ENCODE assay signal across 24 cellular contexts in genomic region chr13:98511435-98511834, GRCh38.
DNase-seq lines count a peak whose midpoint lies in the region; ATAC-seq and TF ChIP-seq lines count a peak whose summit lies in the region.
"Had no signal": no experiment of that assay in that cellular context is flagged by ENCODE, and none has a peak within 500 bp of the region (broad histone marks: within the 10 kb centered on the region; RNA-seq: fewer than 3 reads in every experiment).

No MANE protein-coding gene starts in this region.

- H3K9me3 Mint-ChIP-seq in activated naive CD4-positive, alpha-beta T cell treated with anti-CD3 and anti-CD28 coated beads, Interleukin-2, amount 50 U/mL, for 24 hours, result no peaks in the 10 kb centered on the region
- H3K9me3 Mint-ChIP-seq in activated naive CD4-positive, alpha-beta T cell treated with anti-CD3 and anti-CD28 coated beads, Interleukin-2, amount 10 ng/mL, durations not matched to agents 7 days and 5 days, result no peaks in the 10 kb centered on the region
- no peaks in the 10 kb centered on the region for H3K9me3 Mint-ChIP-seq in IgD-negative memory B cell
- H3K9me3 Mint-ChIP-seq in chondrocyte (ENCODE audit: low read depth), result no peaks in the 10 kb centered on the region
- peaks cover 3% of the 10 kb centered on the region for H3K9me3 Mint-ChIP-seq in stimulated activated memory B cell treated with anti-CD40 and anti-IgM and Interleukin-4, amounts not matched to agents 10 μg/mL and 1 μg/mL and 100 μg/mL, for 72 hours
- H3K9me3 Mint-ChIP-seq: activated CD4-positive, alpha-beta T cell treated with anti-CD3 and anti-CD28 coated beads, Interleukin-2, amount 10 ng/mL, durations not matched to agents 7 days and 5 days; natural killer cell had no signal

- TF ChIP-seq CTCF in chondrocyte (IDR thresholded peaks at IDR 0.05), result no peak
- TF ChIP-seq CTCF in transverse colon (IDR thresholded peaks at IDR 0.05), result no peak

- intact Hi-C loops in transverse colon (cut with DNase I; ENCODE audit: low total_unique reads), result no loop called here

- 74 to 84% methylated on average over 3 to 7 of the region's 7 CpGs for WGBS in transverse colon (ENCODE audit: low coverage in 1 of 2), 2 donors

- H3K36me3 Mint-ChIP-seq in activated naive CD4-positive, alpha-beta T cell treated with anti-CD3 and anti-CD28 coated beads, Interleukin-2, amount 50 U/mL, for 24 hours, result peaks cover 25% of the 10 kb centered on the region
- peaks cover 35% of the 10 kb centered on the region for H3K36me3 Mint-ChIP-seq in activated naive CD4-positive, alpha-beta T cell treated with anti-CD3 and anti-CD28 coated beads, Interleukin-2, amount 10 ng/mL, durations not matched to agents 7 days and 5 days
- H3K36me3 Mint-ChIP-seq in IgD-negative memory B cell (peaks cover 5% of the 10 kb centered on the region), chondrocyte (ENCODE audit: low read depth) (peaks cover 1% of the 10 kb centered on the region)
- peaks cover 30% of the 10 kb centered on the region for H3K36me3 Mint-ChIP-seq in stimulated activated memory B cell treated with anti-CD40 and anti-IgM and Interleukin-4, amounts not matched to agents 10 μg/mL and 1 μg/mL and 100 μg/mL, for 72 hours
- H3K36me3 Mint-ChIP-seq: natural killer cell had no signal

- H3K27me3 ChIP-seq in transverse colon, result no peaks in the 10 kb centered on the region
- H3K27me3 ChIP-seq: cardiac muscle cell, pancreas, suprapubic skin had no signal

- DNase-seq in activated naive CD4-positive, alpha-beta T cell treated with anti-CD3 and anti-CD28 coated beads, Interleukin-2, amount 10 ng/mL, durations not matched to agents 7 days and 5 days, result no peak
- DNase-seq in chondrocyte (ENCODE audit: low spot score) (no peak), transverse colon (no peak), NCI-H345 treated with DMSO at 0.1 percent for 48 hours (lab: John Stamatoyannopoulos, UW; ENCODE audit: unreplicated experiment) (no peak)
- DNase-seq: activated CD4-positive, alpha-beta T cell treated with anti-CD3 and anti-CD28 coated beads, Interleukin-2, amount 10 ng/mL, durations not matched to agents 7 days and 5 days; activated naive CD4-positive, alpha-beta T cell treated with Interleukin-2 at 50 U/mL for 16 hours; anterior cingulate cortex; foreskin fibroblast; GDM1; natural killer cell; NCI-H2081 treated with DMSO at 0.1 percent for 48 hours; pancreas; SIG-M5 had no signal

- peak; percentile 61 for ATAC-seq in stimulated activated memory B cell treated with anti-CD40 and anti-IgM and Interleukin-4, amounts not matched to agents 10 μg/mL and 1 μg/mL and 100 μg/mL, for 72 hours
- ATAC-seq in HG03039 (IDR thresholded peaks at IDR 0.05; ENCODE audit: unreplicated experiment), result no peak
- ATAC-seq: HepG2, left lobe of liver, natural killer cell, Panc1, pancreas, sciatic nerve had no signal

- TF ChIP-seq EP300 in transverse colon (IDR thresholded peaks at IDR 0.05; ENCODE audit: low read depth), result no peak

- CTCF ChIA-PET in activated naive CD4-positive, alpha-beta T cell treated with anti-CD3 and anti-CD28 coated beads, Interleukin-2, amount 10 ng/mL, durations not matched to agents 7 days and 5 days (lab: Charles Lee), result no interaction called here

- H3K27ac Mint-ChIP-seq in activated naive CD4-positive, alpha-beta T cell treated with anti-CD3 and anti-CD28 coated beads, Interleukin-2, amount 50 U/mL, for 24 hours, result peak overlapping the region; percentile 91
- no peak overlapping the region for H3K27ac Mint-ChIP-seq in activated naive CD4-positive, alpha-beta T cell treated with anti-CD3 and anti-CD28 coated beads, Interleukin-2, amount 10 ng/mL, durations not matched to agents 7 days and 5 days
- H3K27ac Mint-ChIP-seq in IgD-negative memory B cell (peak overlapping the region; percentile 93 to 98 (median 97)), chondrocyte (ENCODE audit: unreplicated experiment) (peak overlapping the region; percentile 49)
- peak overlapping the region; percentile 95 for H3K27ac Mint-ChIP-seq in stimulated activated memory B cell treated with anti-CD40 and anti-IgM and Interleukin-4, amounts not matched to agents 10 μg/mL and 1 μg/mL and 100 μg/mL, for 72 hours
- H3K27ac Mint-ChIP-seq: activated CD4-positive, alpha-beta T cell treated with anti-CD3 and anti-CD28 coated beads, Interleukin-2, amount 10 ng/mL, durations not matched to agents 7 days and 5 days; natural killer cell had no signal

- H3K4me3 Mint-ChIP-seq in activated naive CD4-positive, alpha-beta T cell treated with anti-CD3 and anti-CD28 coated beads, Interleukin-2, amount 50 U/mL, for 24 hours, result no peak overlapping the region
- no peak overlapping the region for H3K4me3 Mint-ChIP-seq in activated naive CD4-positive, alpha-beta T cell treated with anti-CD3 and anti-CD28 coated beads, Interleukin-2, amount 10 ng/mL, durations not matched to agents 7 days and 5 days
- H3K4me3 Mint-ChIP-seq in IgD-negative memory B cell (peak overlapping the region; percentile 23 to 87 (median 68)), chondrocyte (ENCODE audit: unreplicated experiment) (no peak overlapping the region)
- no peak overlapping the region for H3K4me3 Mint-ChIP-seq in stimulated activated memory B cell treated with anti-CD40 and anti-IgM and Interleukin-4, amounts not matched to agents 10 μg/mL and 1 μg/mL and 100 μg/mL, for 72 hours
- H3K4me3 Mint-ChIP-seq: activated CD4-positive, alpha-beta T cell treated with anti-CD3 and anti-CD28 coated beads, Interleukin-2, amount 10 ng/mL, durations not matched to agents 7 days and 5 days; natural killer cell had no signal

- no peaks in the 10 kb centered on the region for H3K27me3 Mint-ChIP-seq in activated naive CD4-positive, alpha-beta T cell treated with anti-CD3 and anti-CD28 coated beads, Interleukin-2, amount 50 U/mL, for 24 hours
- no peaks in the 10 kb centered on the region for H3K27me3 Mint-ChIP-seq in activated naive CD4-positive, alpha-beta T cell treated with anti-CD3 and anti-CD28 coated beads, Interleukin-2, amount 10 ng/mL, durations not matched to agents 7 days and 5 days
- H3K27me3 Mint-ChIP-seq in IgD-negative memory B cell (no peaks in the 10 kb centered on the region), chondrocyte (ENCODE audit: low read depth) (no peaks in the 10 kb centered on the region)
- no peaks in the 10 kb centered on the region for H3K27me3 Mint-ChIP-seq in stimulated activated memory B cell treated with anti-CD40 and anti-IgM and Interleukin-4, amounts not matched to agents 10 μg/mL and 1 μg/mL and 100 μg/mL, for 72 hours
- H3K27me3 Mint-ChIP-seq: activated CD4-positive, alpha-beta T cell treated with anti-CD3 and anti-CD28 coated beads, Interleukin-2, amount 10 ng/mL, durations not matched to agents 7 days and 5 days had no signal

- no peak overlapping the region for H3K4me3 ChIP-seq in transverse colon
- H3K4me3 ChIP-seq: cardiac muscle cell, pancreas, suprapubic skin had no signal

- TF ChIP-seq POLR2A in transverse colon (IDR thresholded peaks at IDR 0.05), result no peak

- H3K27ac ChIP-seq in transverse colon, result peak overlapping the region in 1 of 4 donors; percentile 22
- H3K27ac ChIP-seq: C4-2B, cardiac muscle cell, pancreas had no signal

- H3K9me3 ChIP-seq in transverse colon, result no peaks in the 10 kb centered on the region
- H3K9me3 ChIP-seq: pancreas, suprapubic skin had no signal

- in situ Hi-C loops in transverse colon (cut with MboI; ENCODE audit: low pct_ligation_motif_present in 1 of 4, low pct_unique_long_range_greater_than_20kb in 1 of 4, low sequenced_read_pairs in 3 of 4), result no loop called here

- H3K4me1 ChIP-seq in transverse colon, result peaks cover 26 to 75% (median 40%) of the 10 kb centered on the region in 4 donors

- H3K4me1 Mint-ChIP-seq in activated naive CD4-positive, alpha-beta T cell treated with anti-CD3 and anti-CD28 coated beads, Interleukin-2, amount 50 U/mL, for 24 hours, result peaks cover 94% of the 10 kb centered on the region
- H3K4me1 Mint-ChIP-seq in activated naive CD4-positive, alpha-beta T cell treated with anti-CD3 and anti-CD28 coated beads, Interleukin-2, amount 10 ng/mL, durations not matched to agents 7 days and 5 days, result peaks cover 72% of the 10 kb centered on the region
- peaks cover 61 to 92% (median 81%) of the 10 kb centered on the region in 3 donors for H3K4me1 Mint-ChIP-seq in IgD-negative memory B cell
- H3K4me1 Mint-ChIP-seq in chondrocyte (ENCODE audit: low read depth), result peaks cover 50% of the 10 kb centered on the region
- H3K4me1 Mint-ChIP-seq in stimulated activated memory B cell treated with anti-CD40 and anti-IgM and Interleukin-4, amounts not matched to agents 10 μg/mL and 1 μg/mL and 100 μg/mL, for 72 hours, result peaks cover 100% of the 10 kb centered on the region

- no peaks in the 10 kb centered on the region for H3K36me3 ChIP-seq in transverse colon
- H3K36me3 ChIP-seq: cardiac muscle cell, pancreas had no signal

Comparison
In these comparisons a context has a peak if more than half of its experiments do, and no peak if none do; other contexts are left out.
1. H3K4me3 Mint-ChIP-seq: peak in IgD-negative memory B cell (4 of 4); none in activated naive CD4-positive, alpha-beta T cell treated with anti-CD3 and anti-CD28 coated beads, Interleukin-2, amount 50 U/mL, for 24 hours (single experiment), activated naive CD4-positive, alpha-beta T cell treated with anti-CD3 and anti-CD28 coated beads, Interleukin-2, amount 10 ng/mL, durations not matched to agents 7 days and 5 days (single experiment), chondrocyte (single experiment) and stimulated activated memory B cell treated with anti-CD40 and anti-IgM and Interleukin-4, amounts not matched to agents 10 μg/mL and 1 μg/mL and 100 μg/mL, for 72 hours (single experiment).